Comparison of ENCODE assay signal across 1 cellular context in the genomic region with DNA sequence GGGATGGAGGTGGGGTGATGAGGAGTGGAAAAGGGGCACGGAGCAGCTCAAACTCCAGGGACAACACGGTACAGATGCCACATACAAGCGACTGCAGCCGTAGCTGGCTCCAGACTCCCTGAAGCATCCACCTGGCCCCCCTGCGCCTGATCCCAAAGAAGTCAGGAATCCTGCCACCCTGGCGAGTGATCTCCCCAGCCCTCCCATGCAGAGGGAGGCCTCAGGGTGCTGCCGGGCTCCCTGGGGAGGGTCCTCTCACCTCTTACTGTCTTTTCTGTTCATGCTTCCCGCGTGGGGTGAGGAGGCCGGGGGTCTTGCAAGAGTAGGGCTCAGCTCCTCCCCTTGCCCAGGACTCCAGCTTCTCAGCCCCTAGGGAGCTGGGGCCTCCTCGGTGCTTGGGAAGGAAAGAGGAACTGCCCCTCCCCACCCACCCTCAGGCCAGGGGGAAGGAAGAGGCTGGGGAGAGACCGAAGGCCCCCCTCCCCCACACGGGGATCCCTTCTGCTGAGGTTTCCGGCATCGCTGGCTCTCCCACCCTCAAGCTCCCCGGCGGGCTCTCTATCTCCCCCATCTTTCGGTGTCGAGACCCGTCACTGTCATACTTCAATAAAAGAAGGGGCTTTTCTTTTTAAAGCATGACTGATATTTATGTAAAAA.
TF ChIP-seq lines count a peak whose summit lies in the region.

Gene RASGRP4, minus strand, starts transcription at position 410 of the 657 bp plus-strand sequence. Its CDS starts 128 bp downstream, at position 282.

TF ChIP-seq in K562, 482 proteins besides CTCF, POLR2A, EP300 and RAD21 (continued from another document and continues in another):
- TF ChIP-seq, protein P1, sequence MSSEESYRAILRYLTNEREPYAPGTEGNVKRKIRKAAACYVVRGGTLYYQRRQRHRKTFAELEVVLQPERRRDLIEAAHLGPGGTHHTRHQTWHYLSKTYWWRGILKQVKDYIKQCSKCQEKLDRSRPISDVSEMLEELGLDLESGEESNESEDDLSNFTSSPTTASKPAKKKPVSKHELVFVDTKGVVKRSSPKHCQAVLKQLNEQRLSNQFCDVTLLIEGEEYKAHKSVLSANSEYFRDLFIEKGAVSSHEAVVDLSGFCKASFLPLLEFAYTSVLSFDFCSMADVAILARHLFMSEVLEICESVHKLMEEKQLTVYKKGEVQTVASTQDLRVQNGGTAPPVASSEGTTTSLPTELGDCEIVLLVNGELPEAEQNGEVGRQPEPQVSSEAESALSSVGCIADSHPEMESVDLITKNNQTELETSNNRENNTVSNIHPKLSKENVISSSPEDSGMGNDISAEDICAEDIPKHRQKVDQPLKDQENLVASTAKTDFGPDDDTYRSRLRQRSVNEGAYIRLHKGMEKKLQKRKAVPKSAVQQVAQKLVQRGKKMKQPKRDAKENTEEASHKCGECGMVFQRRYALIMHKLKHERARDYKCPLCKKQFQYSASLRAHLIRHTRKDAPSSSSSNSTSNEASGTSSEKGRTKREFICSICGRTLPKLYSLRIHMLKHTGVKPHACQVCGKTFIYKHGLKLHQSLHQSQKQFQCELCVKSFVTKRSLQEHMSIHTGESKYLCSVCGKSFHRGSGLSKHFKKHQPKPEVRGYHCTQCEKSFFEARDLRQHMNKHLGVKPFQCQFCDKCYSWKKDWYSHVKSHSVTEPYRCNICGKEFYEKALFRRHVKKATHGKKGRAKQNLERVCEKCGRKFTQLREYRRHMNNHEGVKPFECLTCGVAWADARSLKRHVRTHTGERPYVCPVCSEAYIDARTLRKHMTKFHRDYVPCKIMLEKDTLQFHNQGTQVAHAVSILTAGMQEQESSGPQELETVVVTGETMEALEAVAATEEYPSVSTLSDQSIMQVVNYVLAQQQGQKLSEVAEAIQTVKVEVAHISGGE (CRISPR knock-in tag; IDR thresholded peaks at IDR 0.05): peak in 1 of 3 experiments; percentile 78; a peak in 2 of 6 replicates
- TF ChIP-seq, protein P2, sequence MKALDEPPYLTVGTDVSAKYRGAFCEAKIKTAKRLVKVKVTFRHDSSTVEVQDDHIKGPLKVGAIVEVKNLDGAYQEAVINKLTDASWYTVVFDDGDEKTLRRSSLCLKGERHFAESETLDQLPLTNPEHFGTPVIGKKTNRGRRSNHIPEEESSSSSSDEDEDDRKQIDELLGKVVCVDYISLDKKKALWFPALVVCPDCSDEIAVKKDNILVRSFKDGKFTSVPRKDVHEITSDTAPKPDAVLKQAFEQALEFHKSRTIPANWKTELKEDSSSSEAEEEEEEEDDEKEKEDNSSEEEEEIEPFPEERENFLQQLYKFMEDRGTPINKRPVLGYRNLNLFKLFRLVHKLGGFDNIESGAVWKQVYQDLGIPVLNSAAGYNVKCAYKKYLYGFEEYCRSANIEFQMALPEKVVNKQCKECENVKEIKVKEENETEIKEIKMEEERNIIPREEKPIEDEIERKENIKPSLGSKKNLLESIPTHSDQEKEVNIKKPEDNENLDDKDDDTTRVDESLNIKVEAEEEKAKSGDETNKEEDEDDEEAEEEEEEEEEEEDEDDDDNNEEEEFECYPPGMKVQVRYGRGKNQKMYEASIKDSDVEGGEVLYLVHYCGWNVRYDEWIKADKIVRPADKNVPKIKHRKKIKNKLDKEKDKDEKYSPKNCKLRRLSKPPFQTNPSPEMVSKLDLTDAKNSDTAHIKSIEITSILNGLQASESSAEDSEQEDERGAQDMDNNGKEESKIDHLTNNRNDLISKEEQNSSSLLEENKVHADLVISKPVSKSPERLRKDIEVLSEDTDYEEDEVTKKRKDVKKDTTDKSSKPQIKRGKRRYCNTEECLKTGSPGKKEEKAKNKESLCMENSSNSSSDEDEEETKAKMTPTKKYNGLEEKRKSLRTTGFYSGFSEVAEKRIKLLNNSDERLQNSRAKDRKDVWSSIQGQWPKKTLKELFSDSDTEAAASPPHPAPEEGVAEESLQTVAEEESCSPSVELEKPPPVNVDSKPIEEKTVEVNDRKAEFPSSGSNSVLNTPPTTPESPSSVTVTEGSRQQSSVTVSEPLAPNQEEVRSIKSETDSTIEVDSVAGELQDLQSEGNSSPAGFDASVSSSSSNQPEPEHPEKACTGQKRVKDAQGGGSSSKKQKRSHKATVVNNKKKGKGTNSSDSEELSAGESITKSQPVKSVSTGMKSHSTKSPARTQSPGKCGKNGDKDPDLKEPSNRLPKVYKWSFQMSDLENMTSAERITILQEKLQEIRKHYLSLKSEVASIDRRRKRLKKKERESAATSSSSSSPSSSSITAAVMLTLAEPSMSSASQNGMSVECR (CRISPR knock-in tag; IDR thresholded peaks at IDR 0.05): no peak
- TF ChIP-seq PTRF (tag; IDR thresholded peaks at IDR 0.05) (no peak), TFAM (CRISPR knock-in tag; conservative IDR thresholded peaks at IDR 0.05) (no peak), ZNF354B (CRISPR knock-in tag; IDR thresholded peaks at IDR 0.05) (no peak), CREB3 (tag; conservative IDR thresholded peaks at IDR 0.05; ENCODE audit: low read depth) (no peak), STAT5B (CRISPR knock-in tag; IDR thresholded peaks at IDR 0.05) (no peak), POLR3G (IDR thresholded peaks at IDR 0.05; ENCODE audit: extremely low read depth, insufficient read length, insufficient replicate concordance) (no peak), YBX1 (IDR thresholded peaks at IDR 0.05) (no peak), SRF (CRISPR knock-in tag; IDR thresholded peaks at IDR 0.05) (peak in 1 of 2 experiments; percentile 65; a peak in 1 of 4 replicates), VEZF1 (CRISPR knock-in tag; IDR thresholded peaks at IDR 0.05) (peak; percentile 90), RBM14 (IDR thresholded peaks at IDR 0.05; ENCODE audit: borderline replicate concordance, insufficient read depth, low read depth, low read length) (no peak), MAFK (IDR thresholded peaks at IDR 0.05; ENCODE audit: low read length) (no peak), GATA2 (CRISPR knock-in tag; IDR thresholded peaks at IDR 0.05) (0 out of 2 replicates have a peak, but pooled peaks have one; percentile 34), WHSC1 (IDR thresholded peaks at IDR 0.05; ENCODE audit: low read length) (no peak), MTA1 (IDR thresholded peaks at IDR 0.05; ENCODE audit: borderline replicate concordance) (no peak), ARID1B (IDR thresholded peaks at IDR 0.05) (peak; percentile 28; the same call in 1 of the 2 replicates), AFF4 (CRISPR knock-in tag; IDR thresholded peaks at IDR 0.05) (no peak), ZNF280B (CRISPR knock-in tag; IDR thresholded peaks at IDR 0.05) (no peak), EGR1 (conservative IDR thresholded peaks at IDR 0.05) (no peak), ARHGAP35 (IDR thresholded peaks at IDR 0.05; ENCODE audit: partially characterized antibody) (no peak), ZNF75A (CRISPR knock-in tag; IDR thresholded peaks at IDR 0.05) (no peak), ARID2 (IDR thresholded peaks at IDR 0.05) (no peak), CBX2 (IDR thresholded peaks at IDR 0.05; ENCODE audit: insufficient read depth, low read length, poor library complexity, severe bottlenecking) (no peak), HIVEP1 (CRISPR knock-in tag; IDR thresholded peaks at IDR 0.05) (0 out of 2 replicates have a peak, but pooled peaks have one; percentile 44), TGIF2 (CRISPR knock-in tag; IDR thresholded peaks at IDR 0.05) (no peak), PML (IDR thresholded peaks at IDR 0.05; ENCODE audit: low read length) (no peak), HMG20A (CRISPR knock-in tag; conservative IDR thresholded peaks at IDR 0.05) (no peak), SAFB (IDR thresholded peaks at IDR 0.05; ENCODE audit: borderline replicate concordance, low read depth, low read length) (no peak), ZBTB34 (CRISPR knock-in tag; IDR thresholded peaks at IDR 0.05) (no peak)
- TF ChIP-seq, protein P3, sequence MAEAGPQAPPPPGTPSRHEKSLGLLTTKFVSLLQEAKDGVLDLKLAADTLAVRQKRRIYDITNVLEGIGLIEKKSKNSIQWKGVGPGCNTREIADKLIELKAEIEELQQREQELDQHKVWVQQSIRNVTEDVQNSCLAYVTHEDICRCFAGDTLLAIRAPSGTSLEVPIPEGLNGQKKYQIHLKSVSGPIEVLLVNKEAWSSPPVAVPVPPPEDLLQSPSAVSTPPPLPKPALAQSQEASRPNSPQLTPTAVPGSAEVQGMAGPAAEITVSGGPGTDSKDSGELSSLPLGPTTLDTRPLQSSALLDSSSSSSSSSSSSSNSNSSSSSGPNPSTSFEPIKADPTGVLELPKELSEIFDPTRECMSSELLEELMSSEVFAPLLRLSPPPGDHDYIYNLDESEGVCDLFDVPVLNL (CRISPR knock-in tag; IDR thresholded peaks at IDR 0.05; ENCODE audit: low read depth): no peak
